ENCODE assay signal across 8 cellular contexts in genomic region chr3:157499342-157499963, GRCh38. TPM values are rescaled to one million over a fixed set of nuclear protein-coding genes. Genes with fewer than 3 reads are reported as not detected.
A peak's percentile ranks its signal among the peaks of the same experiment; 100 is the strongest.
DNase-seq lines count a peak whose midpoint lies in the region; ATAC-seq and TF ChIP-seq lines count a peak whose summit lies in the region.

No MANE protein-coding gene starts in this region.

- intact Hi-C loops in heart left ventricle (cut with DNase I): no loop called here

- no peaks in the 10 kb centered on the region for H3K9me3 ChIP-seq in SK-N-MC (ENCODE audit: low read depth, low read length)
- no peaks in the 10 kb centered on the region for H3K9me3 ChIP-seq in heart left ventricle

- peaks cover 49% of the 10 kb centered on the region for H3K27me3 Mint-ChIP-seq in activated CD8-positive, alpha-beta memory T cell treated with anti-CD3 and anti-CD28 coated beads, Interleukin-2, amount 10 ng/mL, durations not matched to agents 7 days and 5 days

- DNase-seq in GM03348 (ENCODE audit: low spot score) (peak; percentile 17), SK-N-MC (ENCODE audit: low read depth, low spot score) (no peak), heart left ventricle (peak in 1 of 5 donors; percentile 24), pulmonary artery endothelial cell (ENCODE audit: low read depth, low spot score) (peak; percentile 13), NCI-H2171 treated with DMSO at 0.1 percent for 48 hours (lab: John Stamatoyannopoulos, UW) (no peak)
- no peak for DNase-seq in activated CD8-positive, alpha-beta memory T cell treated with anti-CD3 and anti-CD28 coated beads, Interleukin-2, amount 10 ng/mL, durations not matched to agents 7 days and 5 days

- H3K4me1 ChIP-seq in heart left ventricle: peaks cover 0 to 14% (median 4%) of the 10 kb centered on the region in 12 donors

- CTCF ChIA-PET in activated CD8-positive, alpha-beta memory T cell treated with anti-CD3 and anti-CD28 coated beads, Interleukin-2, amount 10 ng/mL, durations not matched to agents 7 days and 5 days (lab: Charles Lee): no interaction called here

- no peak for TF ChIP-seq POLR2A in heart left ventricle (IDR thresholded peaks at IDR 0.05)

- no peaks in the 10 kb centered on the region for H3K36me3 Mint-ChIP-seq in activated CD8-positive, alpha-beta memory T cell treated with anti-CD3 and anti-CD28 coated beads, Interleukin-2, amount 10 ng/mL, durations not matched to agents 7 days and 5 days

- H3K27ac ChIP-seq in SK-N-MC: no peak overlapping the region
- H3K27ac ChIP-seq in heart left ventricle: no peak overlapping the region

- WGBS in heart left ventricle, 4 donors: 2 to 4% (median 3%) methylated on average over 22 to 24 of the region's 24 CpGs

- peak in 3 of 4 donors; percentile 27 to 53 (median 28) for ATAC-seq in heart left ventricle
- ATAC-seq in HG03139 (IDR thresholded peaks at IDR 0.05; ENCODE audit: unreplicated experiment): no peak
- no peak for ATAC-seq in activated CD8-positive, alpha-beta memory T cell treated with anti-CD3 and anti-CD28 coated beads, Interleukin-2, amount 10 ng/mL, durations not matched to agents 7 days and 5 days
- ATAC-seq in GM18868 (IDR thresholded peaks at IDR 0.05; ENCODE audit: unreplicated experiment): no peak

- peak overlapping the region; percentile 30 for H3K4me3 ChIP-seq in SK-N-MC
- H3K4me3 ChIP-seq in heart left ventricle: peak overlapping the region in 9 of 12 donors; percentile 21 to 53 (median 37)

- no peak overlapping the region for H3K27ac Mint-ChIP-seq in activated CD8-positive, alpha-beta memory T cell treated with anti-CD3 and anti-CD28 coated beads, Interleukin-2, amount 10 ng/mL, durations not matched to agents 7 days and 5 days

- H3K36me3 ChIP-seq in SK-N-MC (ENCODE audit: insufficient read depth, low read length) (no peaks in the 10 kb centered on the region), heart left ventricle (no peaks in the 10 kb centered on the region)

- peaks cover 0 to 34% (median 7%) of the 10 kb centered on the region in 9 donors for H3K27me3 ChIP-seq in heart left ventricle

- no peak for TF ChIP-seq CTCF in heart left ventricle (IDR thresholded peaks at IDR 0.05)

- no peak overlapping the region for H3K4me3 Mint-ChIP-seq in activated CD8-positive, alpha-beta memory T cell treated with anti-CD3 and anti-CD28 coated beads, Interleukin-2, amount 10 ng/mL, durations not matched to agents 7 days and 5 days

- H3K9ac ChIP-seq in SK-N-MC (ENCODE audit: insufficient read length): no peak overlapping the region

- no peaks in the 10 kb centered on the region for H3K9me3 Mint-ChIP-seq in activated CD8-positive, alpha-beta memory T cell treated with anti-CD3 and anti-CD28 coated beads, Interleukin-2, amount 10 ng/mL, durations not matched to agents 7 days and 5 days (ENCODE audit: low read depth)

- peaks cover 3% of the 10 kb centered on the region for H3K4me1 Mint-ChIP-seq in activated CD8-positive, alpha-beta memory T cell treated with anti-CD3 and anti-CD28 coated beads, Interleukin-2, amount 10 ng/mL, durations not matched to agents 7 days and 5 days

RNA-seq across cellular contexts. Expression of gene VEPH1, which starts 3.8 kb away (rescaled TPM):
- under 1 TPM in 4 of 9 donors, not detected in 5; 0.40 to 0.79 (median 0.45) TPM for total RNA-seq in heart left ventricle
- polyA plus RNA-seq in heart left ventricle: under 1 TPM in 1 of 2 donors, not detected in 1; 0.46 TPM
- total RNA-seq in pulmonary artery endothelial cell: 261 and 264 TPM in 2 replicates
- total RNA-seq in activated CD8-positive, alpha-beta memory T cell treated with anti-CD3 and anti-CD28 coated beads, Interleukin-2, amount 10 ng/mL, durations not matched to agents 7 days and 5 days: not detected

Comparison
In these comparisons a context has a peak if more than half of its experiments do, and no peak if none do; other contexts are left out.
1. DNase-seq: peak in GM03348 (single experiment) and pulmonary artery endothelial cell (single experiment); none in SK-N-MC (single experiment), activated CD8-positive, alpha-beta memory T cell treated with anti-CD3 and anti-CD28 coated beads, Interleukin-2, amount 10 ng/mL, durations not matched to agents 7 days and 5 days (single experiment) and NCI-H2171 treated with DMSO at 0.1 percent for 48 hours (single experiment).
2. ATAC-seq: peak in heart left ventricle (3 of 4); none in HG03139 (single experiment), activated CD8-positive, alpha-beta memory T cell treated with anti-CD3 and anti-CD28 coated beads, Interleukin-2, amount 10 ng/mL, durations not matched to agents 7 days and 5 days (single experiment) and GM18868 (single experiment).
3. RNA of gene VEPH1, which starts 3.8 kb away (total RNA-seq): 261 to 264 TPM in pulmonary artery endothelial cell; 0.40 to 0.79 TPM in heart left ventricle and not detected in activated CD8-positive, alpha-beta memory T cell treated with anti-CD3 and anti-CD28 coated beads, Interleukin-2, amount 10 ng/mL, durations not matched to agents 7 days and 5 days; every median in the first group is over 100 times any median in the second.